8 cellular contexts compared by ENCODE assay signal in genomic region chr17:28042657-28042720, GRCh38. TPM values are rescaled to one million over a fixed set of nuclear protein-coding genes. Genes with fewer than 3 reads are reported as not detected.
DNase-seq lines count a peak whose midpoint lies in the region; ATAC-seq and TF ChIP-seq lines count a peak whose summit lies in the region.

NLK (plus strand) TSS chr17:28042677; CDS start chr17:28042874, 197 bp downstream.

- H3K36me3 ChIP-seq in A673 (ENCODE audit: insufficient read depth, low read length, poor library complexity, severe bottlenecking) (peaks cover 10% of the 10 kb centered on the region), muscle layer of duodenum (ENCODE audit: control insufficient read depth in 1 of 2, insufficient read depth in 2 of 2, low read length in 2 of 2) (no peaks in the 10 kb centered on the region)
- H3K36me3 ChIP-seq in effector memory CD4-positive, alpha-beta T cell (ENCODE audit: control insufficient read depth, insufficient read depth, low read length), result no peaks in the 10 kb centered on the region

- H3K4me1 ChIP-seq in A673 (ENCODE audit: insufficient read depth, low read length, poor library complexity, severe bottlenecking) (peaks cover 29% of the 10 kb centered on the region), muscle layer of duodenum (ENCODE audit: control insufficient read depth in 1 of 2, insufficient read depth in 2 of 2, low read length in 2 of 2) (peaks cover under 1 to 28% of the 10 kb centered on the region in 2 donors)
- H3K4me1 ChIP-seq in effector memory CD4-positive, alpha-beta T cell (ENCODE audit: control insufficient read depth, insufficient read depth, low read length, poor library complexity, severe bottlenecking), result peaks cover 19% of the 10 kb centered on the region

- H3K27ac ChIP-seq in A673 (ENCODE audit: low read depth, low read length, poor library complexity, severe bottlenecking) (peak within 1 kb of the TSS; percentile 77), muscle layer of duodenum (ENCODE audit: low read length) (peak within 1 kb of the TSS; percentile 36)
- peak within 1 kb of the TSS; percentile 63 for H3K27ac ChIP-seq in effector memory CD4-positive, alpha-beta T cell (ENCODE audit: insufficient read depth, low read length, poor library complexity, severe bottlenecking)

- intact Hi-C loops in A673 (cut with micrococcal nuclease; ENCODE audit: unreplicated experiment), result loop anchor here (10.0 kb wide), 2 partner anchors 72 to 148 kb away; partner anchors contain the start of gene LYRM9

- DNase-seq in A673 (ENCODE audit: low spot score), result no peak
- no peak for DNase-seq in M059J (ENCODE audit: low read depth)
- DNase-seq in effector memory CD4-positive, alpha-beta T cell, result no peak
- no peak for DNase-seq in NCI-H2107 treated with DMSO at 0.1 percent for 48 hours (lab: John Stamatoyannopoulos, UW; ENCODE audit: unreplicated experiment)
- no peak for DNase-seq in NCI-H2029 treated with DMSO at 0.1 percent for 48 hours (lab: John Stamatoyannopoulos, UW)
- DNase-seq in activated CD4-positive, alpha-beta T cell treated with anti-CD3 and anti-CD28 coated beads, Interleukin-2, amount 50 U/mL, for 1 hour, result no peak

- CTCF ChIA-PET in A673 (lab: Charles Lee), result no interaction called here

- TF ChIP-seq CTCF in A673 (conservative IDR thresholded peaks at IDR 0.05; ENCODE audit: low read depth, low read length), result no peak

- no peaks in the 10 kb centered on the region for H3K27me3 ChIP-seq in A673 (replicated peaks; ENCODE audit: insufficient read depth, low read depth, low read length, poor library complexity)
- no peaks in the 10 kb centered on the region for H3K27me3 ChIP-seq in effector memory CD4-positive, alpha-beta T cell (replicated peaks; ENCODE audit: control insufficient read depth, insufficient read depth, low read length, poor library complexity, severe bottlenecking)
- no peaks in the 10 kb centered on the region for H3K27me3 ChIP-seq in muscle layer of duodenum (ENCODE audit: low read depth, low read length)

- ATAC-seq in GM18861 (IDR thresholded peaks at IDR 0.05; ENCODE audit: unreplicated experiment), result no peak

- peak within 1 kb of the TSS; percentile 73 for H3K4me3 ChIP-seq in A673 (ENCODE audit: low read depth, low read length, poor library complexity, severe bottlenecking)
- H3K4me3 ChIP-seq in effector memory CD4-positive, alpha-beta T cell (ENCODE audit: insufficient read depth, low read depth, low read length, poor library complexity, severe bottlenecking), result peak within 1 kb of the TSS; percentile 57
- H3K4me3 ChIP-seq in muscle layer of duodenum (ENCODE audit: low read depth in 1 of 2, low read length in 2 of 2), result peak within 1 kb of the TSS; percentile 64 to 71

- no peaks in the 10 kb centered on the region for H3K9me3 ChIP-seq in A673 (ENCODE audit: low read depth, low read length, poor library complexity, severe bottlenecking)
- no peaks in the 10 kb centered on the region for H3K9me3 ChIP-seq in effector memory CD4-positive, alpha-beta T cell (ENCODE audit: control insufficient read depth, low read length)
- no peaks in the 10 kb centered on the region for H3K9me3 ChIP-seq in muscle layer of duodenum (ENCODE audit: control insufficient read depth in 1 of 2, low read length in 2 of 2)

- POLR2A ChIA-PET in A673 (lab: Charles Lee; ENCODE audit: low non-redundant PET), result no interaction called here

- BruUV-seq in A673 (replicated peaks; lab: Mats Ljungman, UMichigan), result no TSS peak

RNA-seq across cellular contexts. Expression of gene NLK, which starts in this region (rescaled TPM):
- 23.6 and 23.8 TPM in 2 replicates for total RNA-seq in A673 (2021)
- total RNA-seq in M059J (2014; rRNA removed; shearing (Covaris generic)), result 17.8 and 19.5 TPM in 2 replicates
